Comparison of ENCODE assay signal across 9 cellular contexts in genomic region chr1:27554777-27555699, GRCh38. TPM values are rescaled to one million over a fixed set of nuclear protein-coding genes. Genes with fewer than 3 reads are reported as not detected.
A peak's percentile ranks its signal among the peaks of the same experiment; 100 is the strongest.
DNase-seq lines count a peak whose midpoint lies in the region; ATAC-seq and TF ChIP-seq lines count a peak whose summit lies in the region.
"Had no signal": no experiment of that assay in that cellular context is flagged by ENCODE, and none has a peak within 500 bp of the region (broad histone marks: within the 10 kb centered on the region; RNA-seq: fewer than 3 reads in every experiment).

No MANE protein-coding gene starts in this region.

- H3K4me1 Mint-ChIP-seq in activated naive CD4-positive, alpha-beta T cell treated with anti-CD3 and anti-CD28 coated beads, Interleukin-2, amount 10 ng/mL, durations not matched to agents 7 days and 5 days = peaks cover 35% of the 10 kb centered on the region
- peaks cover 30 to 40% (median 30%) of the 10 kb centered on the region in 3 donors for H3K4me1 Mint-ChIP-seq in naive B cell

- H3K27ac Mint-ChIP-seq in activated naive CD4-positive, alpha-beta T cell treated with anti-CD3 and anti-CD28 coated beads, Interleukin-2, amount 10 ng/mL, durations not matched to agents 7 days and 5 days = peak overlapping the region; percentile 72
- peak overlapping the region in 1 of 2 donors; percentile 69 for H3K27ac Mint-ChIP-seq in activated naive CD4-positive, alpha-beta T cell treated with anti-CD3 and anti-CD28 coated beads, Interleukin-2, amount 50 U/mL, for 72 hours
- peak overlapping the region in 4 of 6 donors; percentile 6 to 74 (median 54) for H3K27ac Mint-ChIP-seq in naive B cell

- no peak for TF ChIP-seq POLR2A in upper lobe of left lung (IDR thresholded peaks at IDR 0.05)

- H3K27me3 ChIP-seq in ectodermal cell (ENCODE audit: control insufficient read depth, insufficient read depth, low read length, poor library complexity, severe bottlenecking) (no peaks in the 10 kb centered on the region), upper lobe of left lung (no peaks in the 10 kb centered on the region)

- ATAC-seq in activated naive CD4-positive, alpha-beta T cell treated with anti-CD3 and anti-CD28 coated beads, Interleukin-2, amount 50 U/mL, for 72 hours = no peak
- ATAC-seq in naive B cell (ENCODE audit: low read depth in 2 of 2) = no peak
- peak in 1 of 2 donors; percentile 45 for ATAC-seq in upper lobe of left lung (ENCODE audit: low FRiP score in 2 of 2)

- no peak for TF ChIP-seq EP300 in upper lobe of left lung (IDR thresholded peaks at IDR 0.05)

- no peaks in the 10 kb centered on the region for H3K9me3 ChIP-seq in ectodermal cell (ENCODE audit: control insufficient read depth, low read length)
- H3K9me3 ChIP-seq in upper lobe of left lung = no peaks in the 10 kb centered on the region

- H3K4me3 Mint-ChIP-seq in activated naive CD4-positive, alpha-beta T cell treated with anti-CD3 and anti-CD28 coated beads, Interleukin-2, amount 10 ng/mL, durations not matched to agents 7 days and 5 days = no peak overlapping the region
- H3K4me3 Mint-ChIP-seq in naive B cell = peak overlapping the region in 3 of 8 donors; percentile 20 to 77 (median 43)

- H3K36me3 Mint-ChIP-seq in activated naive CD4-positive, alpha-beta T cell treated with anti-CD3 and anti-CD28 coated beads, Interleukin-2, amount 10 ng/mL, durations not matched to agents 7 days and 5 days = peaks cover 10% of the 10 kb centered on the region
- H3K36me3 Mint-ChIP-seq in activated naive CD4-positive, alpha-beta T cell treated with anti-CD3 and anti-CD28 coated beads, Interleukin-2, amount 50 U/mL, for 72 hours = no peaks in the 10 kb centered on the region
- no peaks in the 10 kb centered on the region for H3K36me3 Mint-ChIP-seq in naive B cell

- 93 to 94% methylated on average over 8 of the region's 8 CpGs for WGBS in ectodermal cell, 2 experiments
- WGBS in upper lobe of left lung, 2 donors = 61 to 64% methylated on average over 7 to 8 of the region's 8 CpGs

- H3K27ac ChIP-seq in ectodermal cell (ENCODE audit: insufficient read depth, low read depth, low read length, poor library complexity, severe bottlenecking) = peak overlapping the region; percentile 6
- H3K27ac ChIP-seq in upper lobe of left lung = peak overlapping the region; percentile 52 to 85 (median 82)

- TF ChIP-seq CTCF in upper lobe of left lung (IDR thresholded peaks at IDR 0.05) = no peak

- H3K9me3 Mint-ChIP-seq in activated naive CD4-positive, alpha-beta T cell treated with anti-CD3 and anti-CD28 coated beads, Interleukin-2, amount 10 ng/mL, durations not matched to agents 7 days and 5 days = no peaks in the 10 kb centered on the region
- H3K9me3 Mint-ChIP-seq in activated naive CD4-positive, alpha-beta T cell treated with anti-CD3 and anti-CD28 coated beads, Interleukin-2, amount 50 U/mL, for 72 hours = no peaks in the 10 kb centered on the region
- H3K9me3 Mint-ChIP-seq in naive B cell = no peaks in the 10 kb centered on the region

- peaks cover 43% of the 10 kb centered on the region for H3K36me3 ChIP-seq in ectodermal cell (ENCODE audit: control insufficient read depth, insufficient read depth, low read length)
- peaks cover 0 to 38% (median 26%) of the 10 kb centered on the region in 4 donors for H3K36me3 ChIP-seq in upper lobe of left lung

- H3K27me3 Mint-ChIP-seq in activated naive CD4-positive, alpha-beta T cell treated with anti-CD3 and anti-CD28 coated beads, Interleukin-2, amount 10 ng/mL, durations not matched to agents 7 days and 5 days = no peaks in the 10 kb centered on the region
- no peaks in the 10 kb centered on the region for H3K27me3 Mint-ChIP-seq in naive B cell

- no peak for DNase-seq in activated naive CD4-positive, alpha-beta T cell treated with anti-CD3 and anti-CD28 coated beads, Interleukin-2, amount 10 ng/mL, durations not matched to agents 7 days and 5 days
- DNase-seq in activated naive CD4-positive, alpha-beta T cell treated with anti-CD3 and anti-CD28 coated beads, Interleukin-2, amount 50 U/mL, for 72 hours (ENCODE audit: low spot score in 2 of 2) = no peak
- DNase-seq in naive B cell (no peak), upper lobe of left lung (no peak), G401 (ENCODE audit: low spot score) (no peak), amniotic stem cell (lab: John Stamatoyannopoulos, UW) (no peak), germinal center (ENCODE audit: low spot score) (no peak)
- DNase-seq: activated CD8-positive, alpha-beta memory T cell treated with anti-CD3 and anti-CD28 coated beads, Interleukin-2, amount 50 U/mL, for 4 hours had no signal

- CTCF ChIA-PET in activated naive CD4-positive, alpha-beta T cell treated with anti-CD3 and anti-CD28 coated beads, Interleukin-2, amount 10 ng/mL, durations not matched to agents 7 days and 5 days (lab: Charles Lee) = interaction anchor here (0.9 to 6.7 kb wide), 11 partner anchors 10 to 152 kb away, joined by 3 to 97 read pairs (median 4); partner anchors contain the start of gene IFI6

- in situ Hi-C loops in G401 (cut with HindIII; ENCODE audit: low sequenced_read_pairs) = loop anchor here (5.0 kb wide), 1 partner anchor 47 kb away; the partner anchor contains the start of gene AHDC1

- H3K4me3 ChIP-seq in ectodermal cell (ENCODE audit: insufficient read depth, low read depth, low read length) (no peak overlapping the region), upper lobe of left lung (no peak overlapping the region)

- H3K4me1 ChIP-seq in ectodermal cell (ENCODE audit: control insufficient read depth, insufficient read depth, low read length) = peaks cover 27% of the 10 kb centered on the region
- peaks cover 31 to 37% (median 35%) of the 10 kb centered on the region in 4 donors for H3K4me1 ChIP-seq in upper lobe of left lung

RNA-seq across cellular contexts. Expression of gene AHDC1, which starts 48.9 kb away (rescaled TPM):
- total RNA-seq in activated naive CD4-positive, alpha-beta T cell treated with anti-CD3 and anti-CD28 coated beads, Interleukin-2, amount 50 U/mL, for 72 hours = 10 to 100 TPM; 12.8 to 16.5 TPM
- polyA plus RNA-seq in ectodermal cell (2013, experiment 1 of 4) = 90.4 TPM
- 114 TPM for polyA plus RNA-seq in ectodermal cell (2013, experiment 2 of 4)
- polyA plus RNA-seq in ectodermal cell (2013, experiment 3 of 4) = 75.5 TPM
- 88.7 TPM for polyA plus RNA-seq in ectodermal cell (2013, experiment 4 of 4)
- polyA plus RNA-seq in naive B cell (ENCODE audit: low read depth in 6 of 6) = 1 to 10 TPM in 3 of 6 donors, under 1 TPM in 3; 0.15 to 2.3 (median 0.91) TPM
- 10 to 100 TPM; 10.8 to 43.4 (median 26.2) TPM for total RNA-seq in upper lobe of left lung
- 6.5 and 8.1 TPM in 2 replicates for total RNA-seq in G401 (2014; rRNA removed; shearing (Covaris generic))
